In genomic region chr11:66328036-66328306, GRCh38 we compare ENCODE assay signal across 1 cellular context.
A peak's percentile ranks its signal among the peaks of the same experiment; 100 is the strongest.
TF ChIP-seq lines count a peak whose summit lies in the region.

No MANE protein-coding gene starts in this region.

TF ChIP-seq in WTC11, 78 proteins besides CTCF, POLR2A, EP300 and RAD21 (continued from another document):
- TF ChIP-seq, protein P1, sequence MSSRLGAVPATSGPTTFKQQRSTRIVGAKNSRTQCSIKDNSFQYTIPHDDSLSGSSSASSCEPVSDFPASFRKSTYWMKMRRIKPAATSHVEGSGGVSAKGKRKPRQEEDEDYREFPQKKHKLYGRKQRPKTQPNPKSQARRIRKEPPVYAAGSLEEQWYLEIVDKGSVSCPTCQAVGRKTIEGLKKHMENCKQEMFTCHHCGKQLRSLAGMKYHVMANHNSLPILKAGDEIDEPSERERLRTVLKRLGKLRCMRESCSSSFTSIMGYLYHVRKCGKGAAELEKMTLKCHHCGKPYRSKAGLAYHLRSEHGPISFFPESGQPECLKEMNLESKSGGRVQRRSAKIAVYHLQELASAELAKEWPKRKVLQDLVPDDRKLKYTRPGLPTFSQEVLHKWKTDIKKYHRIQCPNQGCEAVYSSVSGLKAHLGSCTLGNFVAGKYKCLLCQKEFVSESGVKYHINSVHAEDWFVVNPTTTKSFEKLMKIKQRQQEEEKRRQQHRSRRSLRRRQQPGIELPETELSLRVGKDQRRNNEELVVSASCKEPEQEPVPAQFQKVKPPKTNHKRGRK (CRISPR knock-in tag; IDR thresholded peaks at IDR 0.05; ENCODE audit: borderline replicate concordance), result no peak
- TF ChIP-seq ZBTB21 (CRISPR knock-in tag; IDR thresholded peaks at IDR 0.05; ENCODE audit: borderline replicate concordance) (peak; percentile 41; the same call in 1 of the 2 replicates), IRF2 (CRISPR knock-in tag; IDR thresholded peaks at IDR 0.05; ENCODE audit: borderline replicate concordance, low read depth) (no peak), RORB (CRISPR knock-in tag; IDR thresholded peaks at IDR 0.05) (no peak), MXD4 (CRISPR knock-in tag; IDR thresholded peaks at IDR 0.05; ENCODE audit: borderline replicate concordance) (no peak)
